ENCODE assay signal across 26 cellular contexts in genomic region chr4:3791256-3791655, GRCh38. TPM values are rescaled to one million over a fixed set of nuclear protein-coding genes. Genes with fewer than 3 reads are reported as not detected.
"Had no signal": no experiment of that assay in that cellular context is flagged by ENCODE, and none has a peak within 500 bp of the region (broad histone marks: within the 10 kb centered on the region; RNA-seq: fewer than 3 reads in every experiment).

No MANE protein-coding gene starts in this region.

- H3K27me3 ChIP-seq: ascending aorta had no signal

- H3K27ac ChIP-seq: ascending aorta, cardiac muscle cell, WERI-Rb-1 had no signal

- H3K4me3 ChIP-seq: ascending aorta, cardiac muscle cell had no signal

- H3K4me1 ChIP-seq: ascending aorta had no signal

- ATAC-seq: activated CD4-positive, alpha-beta T cell treated with anti-CD3 and anti-CD28 coated beads for 36 hours; activated CD4-positive, CD25-positive, alpha-beta regulatory T cell treated with anti-CD3 and anti-CD28 coated beads, Interleukin-2, amount 50 U/mL, for 24 hours; activated CD8-positive, alpha-beta memory T cell treated with anti-CD3 and anti-CD28 coated beads, Interleukin-2, amount 10 ng/mL, durations not matched to agents 7 days and 5 days; T-cell; T-helper 17 cell had no signal

- FAIRE-seq: bronchial epithelial cell had no signal

- DNase-seq: activated CD4-positive, alpha-beta T cell treated with anti-CD3 and anti-CD28 coated beads for 1 hour; activated CD4-positive, CD25-positive, alpha-beta regulatory T cell; activated CD8-positive, alpha-beta memory T cell treated with anti-CD3 and anti-CD28 coated beads for 24 hours; activated effector memory CD4-positive, alpha-beta T cell treated with Interleukin-2 at 50 U/mL for 16 hours; activated gamma-delta T cell; activated naive CD4-positive, alpha-beta T cell treated with anti-CD3 and anti-CD28 coated beads, Interleukin-2, amount 50 U/mL, for 16 hours; anterior cingulate cortex; central memory CD4-positive, alpha-beta T cell; T-helper 17 cell; T1000; WERI-Rb-1 had no signal

- H3K36me3 ChIP-seq: ascending aorta, cardiac muscle cell, WERI-Rb-1 had no signal

RNA-seq across cellular contexts. Expression of gene ADRA2C, which starts 25.1 kb away (rescaled TPM):
- total RNA-seq: activated CD4-positive, alpha-beta memory T cell treated with anti-CD3 and anti-CD28 coated beads, Interleukin-2, amount 10 ng/mL, durations not matched to agents 7 days and 5 days; activated CD4-positive, alpha-beta T cell treated with anti-CD3 and anti-CD28 coated beads for 36 hours; activated CD4-positive, alpha-beta T cell treated with anti-CD3 and anti-CD28 coated beads, Interleukin-2, amount 10 ng/mL, durations not matched to agents 7 days and 5 days; activated CD8-positive, alpha-beta memory T cell treated with anti-CD3 and anti-CD28 coated beads, Interleukin-2, amount 10 ng/mL, durations not matched to agents 7 days and 5 days; activated CD8-positive, alpha-beta T cell treated with anti-CD3 and anti-CD28 coated beads, Interleukin-2, amount 10 ng/mL, durations not matched to agents 7 days and 5 days; activated naive CD4-positive, alpha-beta T cell treated with anti-CD3 and anti-CD28 coated beads for 36 hours; activated naive CD8-positive, alpha-beta T cell treated with anti-CD3 and anti-CD28 coated beads, Interleukin-2, amount 10 ng/mL, durations not matched to agents 7 days and 5 days; activated T-helper 2 cell treated with anti-CD3 and anti-CD28 coated beads, Interferon-gamma antibody, Interleukin-2, Interleukin-4, amounts not matched to agents 10 μg/mL and 5 μg/mL and 100 μg/mL, durations not matched to agents 14 hours and 24 hours and 36 hours; T-helper 1 cell treated with Interleukin-12 subunit alpha and Interleukin-12 subunit beta and Interleukin-4 antibody, amounts not matched to agents 30 ng/mL and 1 ng/mL, for 36 hours; T-helper 17 cell; T-helper 2 cell treated with Interferon-gamma antibody and Interleukin-4, amounts not matched to agents 100 ng/mL and 5 ng/mL, for 36 hours had no signal
